Comparison of ENCODE assay signal across 1 cellular context in the genomic region with DNA sequence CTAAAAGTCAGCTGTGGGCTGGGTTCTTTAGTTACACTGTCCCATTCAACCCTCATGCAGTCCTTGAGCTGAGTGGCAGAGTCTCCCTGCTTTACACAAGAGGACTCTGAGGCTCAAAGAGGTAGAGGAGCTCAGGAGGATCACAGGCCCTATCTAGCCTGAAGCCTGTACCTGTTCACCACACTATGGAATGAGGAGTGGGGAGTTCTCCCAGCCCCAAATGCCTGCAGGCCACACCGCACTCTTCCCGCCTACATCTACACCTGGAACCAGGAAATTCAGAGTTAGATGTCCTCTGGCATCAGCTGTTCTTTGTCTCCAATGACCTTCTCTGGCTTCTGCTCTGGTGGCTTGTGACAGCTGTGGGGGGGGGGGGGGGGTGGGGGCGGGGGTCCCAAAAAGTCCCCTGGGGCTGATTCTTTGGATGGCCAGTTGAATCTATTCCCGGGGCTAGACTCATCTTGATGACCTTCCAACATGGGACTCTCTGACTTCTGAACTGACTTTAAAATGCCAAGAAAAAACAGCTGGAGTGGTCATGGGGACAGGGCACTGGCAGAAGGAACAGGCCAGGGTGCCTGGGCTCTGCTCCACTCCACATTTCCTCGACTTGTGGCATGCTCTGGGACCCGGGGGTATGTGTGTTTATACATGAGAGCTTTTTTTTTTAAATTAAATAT.
TF ChIP-seq lines count a peak whose summit lies in the region.

No MANE protein-coding gene starts in this region.

TF ChIP-seq in IMR-90, 13 proteins besides CTCF, POLR2A, EP300 and RAD21:
- TF ChIP-seq MAFK (IDR thresholded peaks at IDR 0.05; ENCODE audit: low read depth, low read length), result no peak
- TF ChIP-seq MXI1 (IDR thresholded peaks at IDR 0.05; ENCODE audit: borderline replicate concordance, low read depth, low read length), result no peak
